In the genomic region with DNA sequence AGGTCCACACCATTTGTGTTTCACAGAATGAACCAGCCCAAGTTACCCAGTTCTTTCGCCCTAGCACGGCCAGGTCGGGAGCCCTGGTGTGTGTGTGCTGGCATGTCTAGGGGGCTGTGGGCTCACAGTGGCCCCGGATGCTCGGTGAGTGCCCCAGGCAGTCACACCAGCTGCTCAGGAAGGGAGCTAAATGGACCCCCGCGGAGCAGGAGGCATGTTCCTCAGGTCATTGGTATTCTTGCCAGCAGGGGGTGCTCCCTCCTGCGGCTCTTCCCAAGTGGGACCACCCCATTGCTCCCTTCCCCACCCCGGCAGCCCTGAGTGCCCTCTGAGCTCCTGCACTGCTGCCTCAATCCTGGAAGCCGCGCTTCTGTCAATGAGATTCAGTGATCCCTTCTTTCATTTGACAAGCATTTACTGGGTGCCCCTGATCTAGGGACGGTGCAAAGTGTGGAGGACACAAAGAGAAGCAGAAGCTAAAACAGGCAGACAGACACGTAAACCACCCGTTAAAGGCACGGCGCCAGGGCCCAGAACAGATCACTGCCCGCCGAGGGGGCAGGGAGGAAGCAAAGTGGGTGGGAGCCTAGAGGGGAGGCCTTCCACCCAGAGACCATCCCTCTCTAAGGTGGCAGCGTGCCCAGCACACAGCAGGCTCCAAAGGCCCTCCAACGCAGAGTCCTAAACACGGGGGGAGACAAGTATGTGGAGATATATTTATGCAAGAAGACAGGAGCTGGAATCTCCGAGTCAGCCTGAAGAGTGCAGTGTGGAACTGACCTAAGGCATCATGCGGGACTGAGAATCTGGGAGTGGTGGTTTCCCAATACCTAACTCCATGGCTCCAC, we compare ENCODE assay signal across 10 cellular contexts. TPM values are rescaled to one million over a fixed set of nuclear protein-coding genes. Genes with fewer than 3 reads are reported as not detected.
DNase-seq lines count a peak whose midpoint lies in the region; ATAC-seq and TF ChIP-seq lines count a peak whose summit lies in the region.
"Had no signal": no experiment of that assay in that cellular context is flagged by ENCODE, and none has a peak within 500 bp of the region (broad histone marks: within the 10 kb centered on the region; RNA-seq: fewer than 3 reads in every experiment).

No MANE protein-coding gene starts in this region.

- TF ChIP-seq EP300 in suprapubic skin (IDR thresholded peaks at IDR 0.05), result no peak

- no peak overlapping the region for H3K27ac ChIP-seq in DND-41 (ENCODE audit: low read length)
- peak overlapping the region; percentile 26 for H3K27ac ChIP-seq in cingulate gyrus (ENCODE audit: low read depth, low read length)
- peak overlapping the region; percentile 53 for H3K27ac ChIP-seq in muscle layer of colon (ENCODE audit: low read depth, low read length)
- H3K27ac ChIP-seq in suprapubic skin, result no peak overlapping the region

- DNase-seq in DND-41 (peak; percentile 19), LNCaP clone FGC (ENCODE audit: low read depth) (no peak), superior temporal gyrus (ENCODE audit: extremely low spot score) (no peak), suprapubic skin (ENCODE audit: low spot score in 2 of 2) (no peak)
- DNase-seq in central memory CD4-positive, alpha-beta T cell, result no peak
- DNase-seq: activated CD8-positive, alpha-beta memory T cell treated with anti-CD3 and anti-CD28 coated beads, Interleukin-2, amount 50 U/mL, for 48 hours; NCI-H1436 treated with DMSO at 0.1 percent for 48 hours had no signal

- no peaks in the 10 kb centered on the region for H3K9me3 ChIP-seq in DND-41 (ENCODE audit: insufficient read depth, low read length, severe bottlenecking)
- H3K9me3 ChIP-seq in muscle layer of colon (ENCODE audit: low read length), result no peaks in the 10 kb centered on the region
- H3K9me3 ChIP-seq in suprapubic skin, result no peaks in the 10 kb centered on the region

- WGBS in suprapubic skin, result 83% methylated on average over 18 of the region's 23 CpGs

- no peak for TF ChIP-seq POLR2A in suprapubic skin (IDR thresholded peaks at IDR 0.05)

- H3K4me1 ChIP-seq in DND-41 (ENCODE audit: insufficient read depth, low read length), result no peaks in the 10 kb centered on the region
- H3K4me1 ChIP-seq in muscle layer of colon (ENCODE audit: insufficient read depth, low read length), result peaks cover 22% of the 10 kb centered on the region
- H3K4me1 ChIP-seq in suprapubic skin, result peaks cover 2% of the 10 kb centered on the region

- H3K27me3 ChIP-seq in DND-41 (ENCODE audit: insufficient read depth, low read length, poor library complexity) (no peaks in the 10 kb centered on the region), muscle layer of colon (ENCODE audit: control insufficient read depth in 1 of 2, insufficient read depth in 2 of 2, low read length in 2 of 2) (no peaks in the 10 kb centered on the region), suprapubic skin (no peaks in the 10 kb centered on the region)

- H3K9ac ChIP-seq in DND-41 (ENCODE audit: low read depth, low read length) (no peak overlapping the region), muscle layer of colon (ENCODE audit: low read length) (peak overlapping the region; percentile 14)

- no peaks in the 10 kb centered on the region for H3K79me2 ChIP-seq in DND-41 (ENCODE audit: insufficient read depth, low read length)

- peaks cover 24% of the 10 kb centered on the region for H4K20me1 ChIP-seq in DND-41 (ENCODE audit: insufficient read depth, low read length)

- H3K36me3 ChIP-seq in DND-41 (ENCODE audit: insufficient read depth, low read length), result peaks cover 71% of the 10 kb centered on the region
- peaks cover 38% of the 10 kb centered on the region for H3K36me3 ChIP-seq in muscle layer of colon (ENCODE audit: insufficient read depth, low read length)
- peaks cover 58% of the 10 kb centered on the region for H3K36me3 ChIP-seq in suprapubic skin

- H2AFZ ChIP-seq in DND-41 (ENCODE audit: low read depth, low read length), result no peak overlapping the region

- TF ChIP-seq CTCF in DND-41 (IDR thresholded peaks at IDR 0.05; ENCODE audit: borderline replicate concordance, extremely low read depth, low read length, poor library complexity, severe bottlenecking), result peak; percentile 62
- TF ChIP-seq CTCF in LNCaP clone FGC (IDR thresholded peaks at IDR 0.05; ENCODE audit: control insufficient read depth, extremely low read depth, insufficient read depth), result 0 out of 2 replicates have a peak, but pooled peaks have one; percentile 9
- TF ChIP-seq CTCF in suprapubic skin (IDR thresholded peaks at IDR 0.05), result peak in 1 of 2 donors; percentile 6

- H3K4me3 ChIP-seq in DND-41 (ENCODE audit: low read depth in 1 of 2, low read length in 2 of 2) (no peak overlapping the region), LNCaP clone FGC (ENCODE audit: low read depth, low read length) (no peak overlapping the region), muscle layer of colon (ENCODE audit: low read depth in 1 of 2, low read length in 2 of 2) (peak overlapping the region in 1 of 2 donors; percentile 39), suprapubic skin (no peak overlapping the region)

- ATAC-seq in DND-41 (ENCODE audit: insufficient read depth, low read depth) (peak; percentile 67; the same call in 2 of the 3 replicates), GM19351 (IDR thresholded peaks at IDR 0.05; ENCODE audit: unreplicated experiment) (no peak)

- H3K4me2 ChIP-seq in DND-41 (ENCODE audit: insufficient read depth, low read length), result no peak overlapping the region

RNA-seq across cellular contexts. Expression of a gene that starts 5.2 kb away (rescaled TPM):
- 1 to 10 TPM; 2.5 to 8.6 (median 5.5) TPM for total RNA-seq in suprapubic skin

RNA-seq across cellular contexts. Expression of a gene that starts 32.1 kb away (rescaled TPM):
- total RNA-seq in suprapubic skin, result 10 to 100 TPM in 3 of 4 donors, 1 to 10 TPM in 1; 8.7 to 51.7 (median 18.3) TPM

Comparison
In these comparisons a context has a peak if more than half of its experiments do, and no peak if none do; other contexts are left out.
1. H3K27ac ChIP-seq: peak in cingulate gyrus (single experiment) and muscle layer of colon (single experiment); none in DND-41 (single experiment) and suprapubic skin (single experiment).